ENCODE assay signal across 8 cellular contexts in genomic region chr12:9648701-9649531, GRCh38. TPM values are rescaled to one million over a fixed set of nuclear protein-coding genes. Genes with fewer than 3 reads are reported as not detected.
A peak's percentile ranks its signal among the peaks of the same experiment; 100 is the strongest.
DNase-seq lines count a peak whose midpoint lies in the region; ATAC-seq and TF ChIP-seq lines count a peak whose summit lies in the region.

No MANE protein-coding gene starts in this region.

- H3K9me3 Mint-ChIP-seq in activated T-cell treated with anti-CD3 and anti-CD28 coated beads, Interleukin-2, amount 50 U/mL, for 4 hours: peaks cover 7% of the 10 kb centered on the region
- H3K9me3 Mint-ChIP-seq in activated T-helper 1 cell treated with anti-CD3 and anti-CD28 coated beads, Interleukin-12 subunit alpha, Interleukin-12 subunit beta, Interleukin-2, Interleukin-4 antibody, amounts not matched to agents 30 ng/mL and 10 ng/mL and 1 ng/mL, durations not matched to agents 14 hours and 24 hours and 36 hours: peaks cover 12% of the 10 kb centered on the region

- H3K27ac Mint-ChIP-seq in activated T-helper 1 cell treated with anti-CD3 and anti-CD28 coated beads, Interleukin-12 subunit alpha, Interleukin-12 subunit beta, Interleukin-2, Interleukin-4 antibody, amounts not matched to agents 30 ng/mL and 10 ng/mL and 1 ng/mL, durations not matched to agents 14 hours and 24 hours and 36 hours: peak overlapping the region; percentile 97

- intact Hi-C loops in activated T-helper 1 cell treated with anti-CD3 and anti-CD28 coated beads, Interleukin-12 subunit alpha, Interleukin-12 subunit beta, Interleukin-2, Interleukin-4 antibody, amounts not matched to agents 30 ng/mL and 10 ng/mL and 1 ng/mL, durations not matched to agents 14 hours and 24 hours and 36 hours (cut with micrococcal nuclease): loop anchor here (1.0 to 10.0 kb wide), 7 partner anchors 53 to 1407 kb away; partner anchors contain the start of genes MAGOHB and YBX3
- intact Hi-C loops in right cardiac atrium (cut with DNase I) (loop anchor here in 1 of 4 donors (10.0 kb wide), 1 partner anchor 56 kb away; no protein-coding TSS in a partner anchor), spleen (cut with DNase I; ENCODE audit: low total_unique reads) (loop anchor here (10.0 kb wide), 1 partner anchor 314 kb away; no protein-coding TSS in a partner anchor)

- peaks cover 62% of the 10 kb centered on the region for H3K4me1 Mint-ChIP-seq in activated T-cell treated with anti-CD3 and anti-CD28 coated beads, Interleukin-2, amount 50 U/mL, for 4 hours (ENCODE audit: low read depth)
- H3K4me1 Mint-ChIP-seq in activated T-helper 1 cell treated with anti-CD3 and anti-CD28 coated beads, Interleukin-12 subunit alpha, Interleukin-12 subunit beta, Interleukin-2, Interleukin-4 antibody, amounts not matched to agents 30 ng/mL and 10 ng/mL and 1 ng/mL, durations not matched to agents 14 hours and 24 hours and 36 hours (ENCODE audit: low read depth): peaks cover 75% of the 10 kb centered on the region

- H3K4me1 ChIP-seq in right cardiac atrium (ENCODE audit: control insufficient read depth, insufficient read depth, low read length) (no peaks in the 10 kb centered on the region), spleen (peaks cover 15 to 66% (median 50%) of the 10 kb centered on the region in 6 donors)

- H3K36me3 ChIP-seq in spleen: peaks cover 0 to 11% (median 2%) of the 10 kb centered on the region in 6 donors

- no peaks in the 10 kb centered on the region for H3K27me3 ChIP-seq in right cardiac atrium (ENCODE audit: control insufficient read depth, insufficient read depth)
- H3K27me3 ChIP-seq in spleen (replicated peaks in 1 of 7): no peaks in the 10 kb centered on the region

- H3K4me3 ChIP-seq in right cardiac atrium (ENCODE audit: low read length) (peak overlapping the region; percentile 79), spleen (peak overlapping the region; percentile 31 to 84 (median 61))

- H3K36me3 Mint-ChIP-seq in activated T-cell treated with anti-CD3 and anti-CD28 coated beads, Interleukin-2, amount 50 U/mL, for 4 hours (ENCODE audit: insufficient read depth): peaks cover 23% of the 10 kb centered on the region
- H3K36me3 Mint-ChIP-seq in activated T-helper 1 cell treated with anti-CD3 and anti-CD28 coated beads, Interleukin-12 subunit alpha, Interleukin-12 subunit beta, Interleukin-2, Interleukin-4 antibody, amounts not matched to agents 30 ng/mL and 10 ng/mL and 1 ng/mL, durations not matched to agents 14 hours and 24 hours and 36 hours (ENCODE audit: low read depth): peaks cover 27% of the 10 kb centered on the region

- H3K9me3 ChIP-seq in right cardiac atrium (ENCODE audit: control insufficient read depth, low read length) (no peaks in the 10 kb centered on the region), spleen (peaks cover 0 to 9% (median 7%) of the 10 kb centered on the region in 8 donors)

- TF ChIP-seq POLR2A in spleen (IDR thresholded peaks at IDR 0.05): no peak

- DNase-seq in activated T-cell treated with anti-CD3 and anti-CD28 coated beads, Interleukin-2, amount 50 U/mL, for 4 hours: no peak
- DNase-seq in activated T-cell treated with anti-CD3 and anti-CD28 coated beads, Interleukin-2, amount 50 U/mL, for 1 hour: no peak
- DNase-seq in activated T-helper 1 cell treated with anti-CD3 and anti-CD28 coated beads, Interleukin-12 subunit alpha, Interleukin-12 subunit beta, Interleukin-2, Interleukin-4 antibody, amounts not matched to agents 30 ng/mL and 10 ng/mL and 1 ng/mL, durations not matched to agents 14 hours and 24 hours and 36 hours (ENCODE audit: low spot score): no peak
- DNase-seq in right cardiac atrium: no peak
- no peak for DNase-seq in spleen
- DNase-seq in NCI-H187 treated with DMSO at 0.1 percent for 48 hours (lab: John Stamatoyannopoulos, UW): no peak
- DNase-seq in COLO829 (ENCODE audit: low spot score): no peak

- peak in 1 of 2 donors; percentile 4 for ATAC-seq in activated T-cell treated with anti-CD3 and anti-CD28 coated beads, Interleukin-2, amount 50 U/mL, for 4 hours
- ATAC-seq in right cardiac atrium (peak; percentile 4 to 12), HG03139 (IDR thresholded peaks at IDR 0.05; ENCODE audit: unreplicated experiment) (no peak)

- H3K27me3 Mint-ChIP-seq in activated T-cell treated with anti-CD3 and anti-CD28 coated beads, Interleukin-2, amount 50 U/mL, for 4 hours (ENCODE audit: low read depth): no peaks in the 10 kb centered on the region
- H3K27me3 Mint-ChIP-seq in activated T-helper 1 cell treated with anti-CD3 and anti-CD28 coated beads, Interleukin-12 subunit alpha, Interleukin-12 subunit beta, Interleukin-2, Interleukin-4 antibody, amounts not matched to agents 30 ng/mL and 10 ng/mL and 1 ng/mL, durations not matched to agents 14 hours and 24 hours and 36 hours (ENCODE audit: insufficient read depth): peaks cover 3% of the 10 kb centered on the region

- 5% methylated on average over 13 of the region's 13 CpGs for WGBS in right cardiac atrium
- WGBS in spleen, 5 donors: 1 to 5% (median 2%) methylated on average over 13 of the region's 13 CpGs

- peak overlapping the region; percentile 94 for H3K27ac ChIP-seq in right cardiac atrium (ENCODE audit: low read length)
- peak overlapping the region; percentile 87 to 97 (median 96) for H3K27ac ChIP-seq in spleen

- TF ChIP-seq CTCF in spleen (IDR thresholded peaks at IDR 0.05 in 8 of 11, conservative IDR thresholded peaks at IDR 0.05 in 3 of 11): peak in 1 of 11 experiments; percentile 2

- H3K4me3 Mint-ChIP-seq in activated T-cell treated with anti-CD3 and anti-CD28 coated beads, Interleukin-2, amount 50 U/mL, for 4 hours: peak overlapping the region; percentile 96
- H3K4me3 Mint-ChIP-seq in activated T-helper 1 cell treated with anti-CD3 and anti-CD28 coated beads, Interleukin-12 subunit alpha, Interleukin-12 subunit beta, Interleukin-2, Interleukin-4 antibody, amounts not matched to agents 30 ng/mL and 10 ng/mL and 1 ng/mL, durations not matched to agents 14 hours and 24 hours and 36 hours: peak overlapping the region; percentile 93

RNA-seq across cellular contexts. Expression of gene CLEC2D, which starts 20.6 kb away (rescaled TPM):
- 100 to 1,000 TPM; 278 to 321 (median 282) TPM for total RNA-seq in activated T-cell treated with anti-CD3 and anti-CD28 coated beads, Interleukin-2, amount 50 U/mL, for 4 hours
- 371 and 395 TPM in 2 replicates for total RNA-seq in activated T-helper 1 cell treated with anti-CD3 and anti-CD28 coated beads, Interleukin-12 subunit alpha, Interleukin-12 subunit beta, Interleukin-2, Interleukin-4 antibody, amounts not matched to agents 30 ng/mL and 10 ng/mL and 1 ng/mL, durations not matched to agents 14 hours and 24 hours and 36 hours
- 10 to 100 TPM in 3 of 4 donors, 1 to 10 TPM in 1; 9.6 to 17.8 (median 12.9) TPM for total RNA-seq in right cardiac atrium
- 3.1 TPM for polyA plus RNA-seq in right cardiac atrium
- 100 to 1,000 TPM in 1 of 7 donors, 10 to 100 TPM in 6; 74.9 to 131 (median 87.7) TPM for total RNA-seq in spleen
- 10 to 100 TPM; 20.8 to 48.5 (median 39.7) TPM for polyA plus RNA-seq in spleen

RNA-seq across cellular contexts. Expression of gene KLRB1, which starts 41.2 kb away (rescaled TPM):
- 1 to 10 TPM in 2 of 3 donors, under 1 TPM in 1; 0.56 to 2.2 (median 1.1) TPM for total RNA-seq in activated T-cell treated with anti-CD3 and anti-CD28 coated beads, Interleukin-2, amount 50 U/mL, for 4 hours
- total RNA-seq in activated T-helper 1 cell treated with anti-CD3 and anti-CD28 coated beads, Interleukin-12 subunit alpha, Interleukin-12 subunit beta, Interleukin-2, Interleukin-4 antibody, amounts not matched to agents 30 ng/mL and 10 ng/mL and 1 ng/mL, durations not matched to agents 14 hours and 24 hours and 36 hours: 0.15 TPM in 1 of 2 replicates, not detected in the other
- total RNA-seq in right cardiac atrium (under 1 TPM in 3 of 4 donors, not detected in 1; 0.37 to 0.46 (median 0.38) TPM), spleen (10 to 100 TPM in 6 of 7 donors, 1 to 10 TPM in 1; 5.8 to 28.2 (median 18.0) TPM)
- polyA plus RNA-seq in right cardiac atrium (0.18 TPM), spleen (1 to 10 TPM; 4.9 to 9.0 (median 7.5) TPM)

Comparison
In these comparisons a context has a peak if more than half of its experiments do, and no peak if none do; other contexts are left out.
1. RNA of gene CLEC2D, which starts 20.6 kb away (total RNA-seq): 371 to 395 TPM in activated T-helper 1 cell treated with anti-CD3 and anti-CD28 coated beads, Interleukin-12 subunit alpha, Interleukin-12 subunit beta, Interleukin-2, Interleukin-4 antibody, amounts not matched to agents 30 ng/mL and 10 ng/mL and 1 ng/mL, durations not matched to agents 14 hours and 24 hours and 36 hours, 278 to 321 TPM in activated T-cell treated with anti-CD3 and anti-CD28 coated beads, Interleukin-2, amount 50 U/mL, for 4 hours and 74.9 to 131 TPM in spleen; 9.6 to 17.8 TPM in right cardiac atrium; every median in the first group is over 4 times any median in the second.